ENCODE assay signal across 15 cellular contexts in the genomic region with DNA sequence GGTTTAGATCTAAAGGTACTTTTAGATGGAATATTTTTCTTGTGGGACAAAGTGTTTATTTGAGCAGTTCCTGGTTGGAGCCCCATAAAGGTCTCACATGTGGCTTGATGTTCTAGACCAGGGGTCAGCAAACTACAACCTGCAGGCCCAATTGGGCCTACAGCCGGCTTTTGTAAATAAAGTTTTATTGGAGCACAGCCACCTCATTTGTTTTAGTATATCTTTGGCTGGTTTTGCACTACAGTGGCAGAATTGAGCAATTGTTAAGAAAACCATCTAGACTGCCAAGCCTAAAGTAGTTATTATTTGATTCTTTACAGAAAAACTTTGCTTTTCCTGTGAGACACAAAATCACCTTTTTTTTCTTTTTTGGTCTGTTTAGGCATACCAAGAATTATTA. TPM values are rescaled to one million over a fixed set of nuclear protein-coding genes. Genes with fewer than 3 reads are reported as not detected.
DNase-seq lines count a peak whose midpoint lies in the region; ATAC-seq, FAIRE-seq and TF ChIP-seq lines count a peak whose summit lies in the region.
"Had no signal": no experiment of that assay in that cellular context is flagged by ENCODE, and none has a peak within 500 bp of the region (broad histone marks: within the 10 kb centered on the region; RNA-seq: fewer than 3 reads in every experiment).

No MANE protein-coding gene starts in this region.

- H3K27ac ChIP-seq in K562 (ENCODE audit: extremely low read depth, low read depth, low read length): no peak overlapping the region
- H3K27ac ChIP-seq: BLaER1 treated with 17β-estradiol and CSF1 and Interleukin-3, amounts not matched to agents 10 nM and 100 nM had no signal

- no peak for DNase-seq in activated naive CD4-positive, alpha-beta T cell treated with anti-CD3 and anti-CD28 coated beads, Interleukin-2, amount 10 ng/mL, durations not matched to agents 7 days and 5 days
- DNase-seq in activated naive CD4-positive, alpha-beta T cell treated with anti-CD3 and anti-CD28 coated beads, Interleukin-2, amount 50 U/mL, for 72 hours (ENCODE audit: low spot score in 2 of 2): no peak
- DNase-seq in K562 (ENCODE audit: extremely low read depth in 1 of 4, low spot score in 3 of 4) (no peak), iris pigment epithelial cell (ENCODE audit: low read depth) (peak; percentile 19), medulla oblongata (ENCODE audit: extremely low spot score) (no peak), GM12892 (ENCODE audit: insufficient read length) (no peak)
- DNase-seq: 8988T; CD4-positive, alpha-beta T cell; DMS79 had no signal

- intact Hi-C loops in K562 (cut with micrococcal nuclease): no loop called here

- no peak overlapping the region for H3K4me2 ChIP-seq in K562 (ENCODE audit: insufficient read depth, low read length)
- H3K4me2 ChIP-seq: BLaER1 treated with 17β-estradiol and CSF1 and Interleukin-3, amounts not matched to agents 10 nM and 100 nM had no signal

- no peaks in the 10 kb centered on the region for H3K27me3 ChIP-seq in K562 (ENCODE audit: control insufficient read depth in 2 of 2, insufficient read depth in 2 of 2, low read length in 2 of 2)
- H3K27me3 ChIP-seq: BLaER1 treated with 17β-estradiol and CSF1 and Interleukin-3, amounts not matched to agents 10 nM and 100 nM had no signal

- H3K27me3 Mint-ChIP-seq in activated naive CD4-positive, alpha-beta T cell treated with anti-CD3 and anti-CD28 coated beads, Interleukin-2, amount 10 ng/mL, durations not matched to agents 7 days and 5 days: no peaks in the 10 kb centered on the region
- H3K27me3 Mint-ChIP-seq: CD4-positive, alpha-beta T cell had no signal

- CTCF ChIA-PET in activated naive CD4-positive, alpha-beta T cell treated with anti-CD3 and anti-CD28 coated beads, Interleukin-2, amount 10 ng/mL, durations not matched to agents 7 days and 5 days (lab: Charles Lee): no interaction called here
- CTCF ChIA-PET in K562 (lab: Yijun Ruan, JAX; ENCODE audit: low intra/inter-chr PET ratio): no interaction called here

- no peaks in the 10 kb centered on the region for H3K79me2 ChIP-seq in K562 (ENCODE audit: control insufficient read depth, insufficient read depth, low read length)

- H3K36me3 ChIP-seq in K562 (ENCODE audit: control insufficient read depth, insufficient read depth, low read length): peaks cover 69% of the 10 kb centered on the region

- peaks cover 23% of the 10 kb centered on the region for H3K4me1 Mint-ChIP-seq in activated naive CD4-positive, alpha-beta T cell treated with anti-CD3 and anti-CD28 coated beads, Interleukin-2, amount 10 ng/mL, durations not matched to agents 7 days and 5 days

- 100% methylated on average over 1 of the region's 1 CpG for WGBS in K562 (ENCODE audit: insufficient coverage, low coverage, missing lambda C conversion rate)

- H3K36me3 Mint-ChIP-seq in activated naive CD4-positive, alpha-beta T cell treated with anti-CD3 and anti-CD28 coated beads, Interleukin-2, amount 10 ng/mL, durations not matched to agents 7 days and 5 days: peaks cover 79% of the 10 kb centered on the region
- H3K36me3 Mint-ChIP-seq in activated naive CD4-positive, alpha-beta T cell treated with anti-CD3 and anti-CD28 coated beads, Interleukin-2, amount 50 U/mL, for 72 hours: peaks cover 11 to 77% of the 10 kb centered on the region in 2 donors

- TF ChIP-seq RAD21 in K562 (CRISPR knock-in tag; conservative IDR thresholded peaks at IDR 0.05 in 1 of 2, IDR thresholded peaks at IDR 0.05 in 1 of 2): no peak

- in situ Hi-C loops in K562 (cut with MboI): no loop called here

- no peaks in the 10 kb centered on the region for H3K4me1 ChIP-seq in K562 (replicated peaks in 1 of 2; ENCODE audit: control insufficient read depth in 2 of 2, insufficient read depth in 2 of 2, low read length in 2 of 2)
- H3K4me1 ChIP-seq: BLaER1 treated with 17β-estradiol and CSF1 and Interleukin-3, amounts not matched to agents 10 nM and 100 nM had no signal

- no peak for TF ChIP-seq CTCF in K562 (IDR thresholded peaks at IDR 0.05 in 2 of 3, conservative IDR thresholded peaks at IDR 0.05 in 1 of 3; ENCODE audit: insufficient read depth in 2 of 3, low read depth in 1 of 3, low read length in 3 of 3)

- H3K4me3 Mint-ChIP-seq in activated naive CD4-positive, alpha-beta T cell treated with anti-CD3 and anti-CD28 coated beads, Interleukin-2, amount 10 ng/mL, durations not matched to agents 7 days and 5 days: no peak overlapping the region
- H3K4me3 Mint-ChIP-seq: CD4-positive, alpha-beta T cell had no signal

- H3K4me3 ChIP-seq in K562: no peak overlapping the region
- H3K4me3 ChIP-seq: BLaER1 treated with 17β-estradiol and CSF1 and Interleukin-3, amounts not matched to agents 10 nM and 100 nM; HAP-1 had no signal

- H3K9me3 Mint-ChIP-seq in activated naive CD4-positive, alpha-beta T cell treated with anti-CD3 and anti-CD28 coated beads, Interleukin-2, amount 10 ng/mL, durations not matched to agents 7 days and 5 days: no peaks in the 10 kb centered on the region
- H3K9me3 Mint-ChIP-seq in activated naive CD4-positive, alpha-beta T cell treated with anti-CD3 and anti-CD28 coated beads, Interleukin-2, amount 50 U/mL, for 72 hours: no peaks in the 10 kb centered on the region
- H3K9me3 Mint-ChIP-seq: CD4-positive, alpha-beta T cell had no signal

- no peaks in the 10 kb centered on the region for H3K9me1 ChIP-seq in K562 (ENCODE audit: control insufficient read depth, insufficient read depth, low read length)

- TF ChIP-seq EP300 in K562 (IDR thresholded peaks at IDR 0.05; ENCODE audit: low read length): no peak

- H2AFZ ChIP-seq in K562 (ENCODE audit: low read depth, low read length): no peak overlapping the region

- FAIRE-seq in K562 (lab: Jason Lieb, UNC) (no peak), GM12892 (lab: Jason Lieb, UNC) (no peak)
- FAIRE-seq: GM12891, GM19239, H1 had no signal

- H3K27ac Mint-ChIP-seq in activated naive CD4-positive, alpha-beta T cell treated with anti-CD3 and anti-CD28 coated beads, Interleukin-2, amount 10 ng/mL, durations not matched to agents 7 days and 5 days: peak overlapping the region; percentile 62
- H3K27ac Mint-ChIP-seq in activated naive CD4-positive, alpha-beta T cell treated with anti-CD3 and anti-CD28 coated beads, Interleukin-2, amount 50 U/mL, for 72 hours: no peak overlapping the region
- H3K27ac Mint-ChIP-seq: CD4-positive, alpha-beta T cell had no signal

- no peak for ATAC-seq in activated naive CD4-positive, alpha-beta T cell treated with anti-CD3 and anti-CD28 coated beads, Interleukin-2, amount 50 U/mL, for 72 hours
- no peak for ATAC-seq in K562
- ATAC-seq in GM18868 (IDR thresholded peaks at IDR 0.05; ENCODE audit: unreplicated experiment): no peak

- no peaks in the 10 kb centered on the region for H3K9me3 ChIP-seq in K562 (replicated peaks; ENCODE audit: control insufficient read depth, insufficient read depth, low read depth, low read length)
- H3K9me3 ChIP-seq: BLaER1 treated with 17β-estradiol and CSF1 and Interleukin-3, amounts not matched to agents 10 nM and 100 nM; HAP-1 had no signal

- H4K20me1 ChIP-seq in K562 (replicated peaks; ENCODE audit: control insufficient read depth, insufficient read depth, low read length): no peaks in the 10 kb centered on the region
- H4K20me1 ChIP-seq: BLaER1 treated with 17β-estradiol and CSF1 and Interleukin-3, amounts not matched to agents 10 nM and 100 nM had no signal

- POLR2A ChIA-PET in K562 (lab: Yijun Ruan, JAX): no interaction called here

- H3K9ac ChIP-seq in K562 (ENCODE audit: insufficient read depth in 1 of 2, low read depth in 2 of 2, low read length in 2 of 2): no peak overlapping the region
- H3K9ac ChIP-seq: BLaER1 treated with 17β-estradiol and CSF1 and Interleukin-3, amounts not matched to agents 10 nM and 100 nM had no signal

- no TSS peak for BruUV-seq in K562 (replicated peaks; lab: Mats Ljungman, UMichigan)

- TF ChIP-seq POLR2A in K562 (conservative IDR thresholded peaks at IDR 0.05) (no peak), GM12892 (IDR thresholded peaks at IDR 0.05; ENCODE audit: low read depth, low read length) (no peak)

RNA-seq across cellular contexts. Expression of a gene that starts 41.6 kb away (rescaled TPM):
- 100 to 1,000 TPM in 1 of 2 donors, 10 to 100 TPM in 1; 66.8 to 117 TPM for total RNA-seq in activated naive CD4-positive, alpha-beta T cell treated with anti-CD3 and anti-CD28 coated beads, Interleukin-2, amount 50 U/mL, for 72 hours
- 68.9 and 113 TPM in 2 replicates for total RNA-seq in K562 (2011; cell fraction: chromatin; rRNA removed; ENCODE audit: low replicate concordance)
- 48.7 and 60.1 TPM in 2 replicates for total RNA-seq in K562 (2011; cell fraction: nucleolus; rRNA removed)
- total RNA-seq in K562 (2011; cell fraction: nucleoplasm; rRNA removed): 79.1 and 126 TPM in 2 replicates
- total RNA-seq in K562 (2014; rRNA removed) (68.1 and 71.1 TPM in 2 replicates), K562 (2014; rRNA removed; fragmentation: Illumina TruSeq; extraction: Trizol) (90.9 and 113 TPM in 2 replicates), K562 (2015; rRNA removed; fragmentation: Illumina TruSeq; extraction: Trizol) (66.7 and 70.4 TPM in 2 replicates), K562 (2021) (57.0 and 65.2 TPM in 2 replicates)
- polyA plus RNA-seq in K562 (2011; rRNA removed) (74.9 and 85.7 TPM in 2 replicates), K562 (2014; fragmentation: Illumina TruSeq; extraction: Trizol) (79.2 and 83.3 TPM in 2 replicates), K562 (2014; fragmentation: Nextera tagmentation; extraction: Ambion mirVana) (10 to 100 TPM; 89.3 to 97.9 TPM), K562 (2014; rRNA removed) (72.0 and 82.2 TPM in 2 replicates)
- 15.8 and 23.4 TPM in 2 replicates for polyA plus RNA-seq in K562 (2011; cell fraction: cytosol; rRNA removed)
- polyA plus RNA-seq in K562 (2011; cell fraction: nucleus; rRNA removed): 45.5 and 71.8 TPM in 2 replicates
- polyA plus RNA-seq in K562 (2012): 57.1 and 60.2 TPM in 2 replicates
- 79.0 and 99.1 TPM in 2 replicates for polyA minus RNA-seq in K562 (2011; rRNA and poly(A)+ RNA removed)
- polyA minus RNA-seq in K562 (2011; cell fraction: cytosol; rRNA and poly(A)+ RNA removed): 29.9 and 36.9 TPM in 2 replicates
- 63.4 and 97.6 TPM in 2 replicates for polyA minus RNA-seq in K562 (2011; cell fraction: nucleus; rRNA and poly(A)+ RNA removed)
- 24.6 TPM for polyA plus RNA-seq in GM12892 (2012; ENCODE audit: missing spikeins)

RNA-seq across cellular contexts. Expression of a gene that starts 41.7 kb away (rescaled TPM):
- total RNA-seq in activated naive CD4-positive, alpha-beta T cell treated with anti-CD3 and anti-CD28 coated beads, Interleukin-2, amount 50 U/mL, for 72 hours: 10 to 100 TPM; 20.3 to 57.4 TPM
- total RNA-seq in K562 (2011; cell fraction: chromatin; rRNA removed; ENCODE audit: low replicate concordance): 33.8 and 79.6 TPM in 2 replicates
- 12.7 and 20.7 TPM in 2 replicates for total RNA-seq in K562 (2011; cell fraction: nucleolus; rRNA removed)
- 26.4 and 52.7 TPM in 2 replicates for total RNA-seq in K562 (2011; cell fraction: nucleoplasm; rRNA removed)
- total RNA-seq in K562 (2014; rRNA removed) (7.9 and 12.3 TPM in 2 replicates), K562 (2014; rRNA removed; fragmentation: Illumina TruSeq; extraction: Trizol) (25.6 and 27.9 TPM in 2 replicates), K562 (2015; rRNA removed; fragmentation: Illumina TruSeq; extraction: Trizol) (17.2 and 19.8 TPM in 2 replicates), K562 (2021) (19.3 and 22.5 TPM in 2 replicates)
- polyA plus RNA-seq in K562 (2011; rRNA removed) (26.6 and 28.2 TPM in 2 replicates), K562 (2014; fragmentation: Illumina TruSeq; extraction: Trizol) (19.8 and 22.1 TPM in 2 replicates), K562 (2014; fragmentation: Nextera tagmentation; extraction: Ambion mirVana) (10 to 100 TPM; 27.1 to 32.8 TPM), K562 (2014; rRNA removed) (17.0 and 18.5 TPM in 2 replicates)
- 5.1 and 17.4 TPM in 2 replicates for polyA plus RNA-seq in K562 (2011; cell fraction: cytosol; rRNA removed)
- 13.5 and 24.2 TPM in 2 replicates for polyA plus RNA-seq in K562 (2011; cell fraction: nucleus; rRNA removed)
- polyA plus RNA-seq in K562 (2012): 16.2 and 17.7 TPM in 2 replicates
- 28.0 and 34.2 TPM in 2 replicates for polyA minus RNA-seq in K562 (2011; rRNA and poly(A)+ RNA removed)
- polyA minus RNA-seq in K562 (2011; cell fraction: cytosol; rRNA and poly(A)+ RNA removed): 7.4 and 9.9 TPM in 2 replicates
- polyA minus RNA-seq in K562 (2011; cell fraction: nucleus; rRNA and poly(A)+ RNA removed): 10.9 and 27.9 TPM in 2 replicates
- polyA plus RNA-seq in GM12892 (2012; ENCODE audit: missing spikeins): 12.2 TPM

RNA-seq across cellular contexts. Expression of a gene that starts 42.5 kb away (rescaled TPM):
- total RNA-seq in activated naive CD4-positive, alpha-beta T cell treated with anti-CD3 and anti-CD28 coated beads, Interleukin-2, amount 50 U/mL, for 72 hours: 100 to 1,000 TPM; 112 to 136 TPM
- total RNA-seq in K562 (2011; cell fraction: chromatin; rRNA removed; ENCODE audit: low replicate concordance): 142 and 837 TPM in 2 replicates
- 44.9 and 97.0 TPM in 2 replicates for total RNA-seq in K562 (2011; cell fraction: nucleolus; rRNA removed)
- total RNA-seq in K562 (2011; cell fraction: nucleoplasm; rRNA removed): 201 and 257 TPM in 2 replicates
- 68.5 and 83.0 TPM in 2 replicates for total RNA-seq in K562 (2014; rRNA removed)
- total RNA-seq in K562 (2014; rRNA removed; fragmentation: Illumina TruSeq; extraction: Trizol): 119 and 130 TPM in 2 replicates
- 131 and 144 TPM in 2 replicates for total RNA-seq in K562 (2015; rRNA removed; fragmentation: Illumina TruSeq; extraction: Trizol)
- total RNA-seq in K562 (2021): 65.2 and 71.1 TPM in 2 replicates
- 71.4 and 72.7 TPM in 2 replicates for polyA plus RNA-seq in K562 (2011; rRNA removed)
- polyA plus RNA-seq in K562 (2011; cell fraction: cytosol; rRNA removed): 8.8 and 31.4 TPM in 2 replicates
- 72.9 and 143 TPM in 2 replicates for polyA plus RNA-seq in K562 (2011; cell fraction: nucleus; rRNA removed)
- polyA plus RNA-seq in K562 (2012): 31.5 and 37.2 TPM in 2 replicates
- 64.4 and 76.4 TPM in 2 replicates for polyA plus RNA-seq in K562 (2014; fragmentation: Illumina TruSeq; extraction: Trizol)
- polyA plus RNA-seq in K562 (2014; fragmentation: Nextera tagmentation; extraction: Ambion mirVana): 1 to 10 TPM; 6.3 to 6.6 TPM
- 48.5 and 58.2 TPM in 2 replicates for polyA plus RNA-seq in K562 (2014; rRNA removed)
- 235 and 351 TPM in 2 replicates for polyA minus RNA-seq in K562 (2011; rRNA and poly(A)+ RNA removed)
- 91.7 and 120 TPM in 2 replicates for polyA minus RNA-seq in K562 (2011; cell fraction: cytosol; rRNA and poly(A)+ RNA removed)
- 163 and 443 TPM in 2 replicates for polyA minus RNA-seq in K562 (2011; cell fraction: nucleus; rRNA and poly(A)+ RNA removed)
- 39.8 TPM for polyA plus RNA-seq in GM12892 (2012; ENCODE audit: missing spikeins)
